In the genomic region with DNA sequence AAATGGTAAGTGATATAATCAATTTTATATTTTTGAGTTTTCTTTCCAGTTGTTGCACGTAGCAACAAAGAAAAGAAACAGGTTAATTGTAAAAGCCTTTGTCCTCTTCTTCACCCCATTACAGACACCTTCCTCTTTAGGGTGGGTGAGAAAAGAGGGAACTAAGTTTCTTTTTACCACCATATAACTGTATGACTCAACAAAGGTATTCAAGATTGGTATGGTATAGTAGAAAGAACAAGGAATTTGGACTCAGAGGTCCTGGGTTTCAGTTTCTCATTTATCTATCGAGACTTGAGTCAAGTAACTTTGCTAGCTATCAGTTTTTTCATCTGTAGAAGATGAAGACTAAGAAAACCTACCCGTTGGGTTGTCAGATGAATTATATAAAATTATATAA, we compare ENCODE assay signal across 15 cellular contexts. TPM values are rescaled to one million over a fixed set of nuclear protein-coding genes. Genes with fewer than 3 reads are reported as not detected.
DNase-seq lines count a peak whose midpoint lies in the region; ATAC-seq and TF ChIP-seq lines count a peak whose summit lies in the region.
"Had no signal": no experiment of that assay in that cellular context is flagged by ENCODE, and none has a peak within 500 bp of the region (broad histone marks: within the 10 kb centered on the region; RNA-seq: fewer than 3 reads in every experiment).

No MANE protein-coding gene starts in this region.

- intact Hi-C loops in activated CD4-positive, alpha-beta T cell treated with anti-CD3 and anti-CD28 coated beads for 36 hours (cut with DNase I, micrococcal nuclease) = no loop called here
- intact Hi-C loops in activated CD4-positive, alpha-beta T cell treated with anti-CD3 and anti-CD28 coated beads, Interleukin-2, amount 10 ng/mL, durations not matched to agents 24 days and 14 days (cut with micrococcal nuclease) = no loop called here

- no peaks in the 10 kb centered on the region for H3K9me3 Mint-ChIP-seq in activated CD4-positive, alpha-beta T cell treated with anti-CD3 and anti-CD28 coated beads for 36 hours (ENCODE audit: low read depth)
- H3K9me3 Mint-ChIP-seq in activated CD4-positive, alpha-beta T cell treated with anti-CD3 and anti-CD28 coated beads, Interleukin-2, amount 10 ng/mL, durations not matched to agents 24 days and 14 days = no peaks in the 10 kb centered on the region
- H3K9me3 Mint-ChIP-seq in memory B cell (no peaks in the 10 kb centered on the region), type B pancreatic cell (no peaks in the 10 kb centered on the region)
- H3K9me3 Mint-ChIP-seq: activated CD4-positive, alpha-beta memory T cell treated with anti-CD3 and anti-CD28 coated beads, Interleukin-2, amount 10 ng/mL, durations not matched to agents 7 days and 5 days had no signal

- POLR2A ChIA-PET in activated CD4-positive, alpha-beta T cell treated with anti-CD3 and anti-CD28 coated beads for 36 hours (lab: Charles Lee) = no interaction called here

- H3K27ac Mint-ChIP-seq in activated CD4-positive, alpha-beta T cell treated with anti-CD3 and anti-CD28 coated beads for 36 hours = no peak overlapping the region
- H3K27ac Mint-ChIP-seq in activated CD4-positive, alpha-beta T cell treated with anti-CD3 and anti-CD28 coated beads, Interleukin-2, amount 10 ng/mL, durations not matched to agents 24 days and 14 days = no peak overlapping the region
- no peak overlapping the region for H3K27ac Mint-ChIP-seq in memory B cell
- H3K27ac Mint-ChIP-seq in type B pancreatic cell = no peak overlapping the region
- H3K27ac Mint-ChIP-seq: activated CD4-positive, alpha-beta memory T cell treated with anti-CD3 and anti-CD28 coated beads, Interleukin-2, amount 10 ng/mL, durations not matched to agents 7 days and 5 days had no signal

- TF ChIP-seq CTCF in type B pancreatic cell (conservative IDR thresholded peaks at IDR 0.05) = no peak

- H3K4me3 Mint-ChIP-seq in activated CD4-positive, alpha-beta T cell treated with anti-CD3 and anti-CD28 coated beads for 36 hours = no peak overlapping the region
- no peak overlapping the region for H3K4me3 Mint-ChIP-seq in activated CD4-positive, alpha-beta T cell treated with anti-CD3 and anti-CD28 coated beads, Interleukin-2, amount 10 ng/mL, durations not matched to agents 24 days and 14 days
- H3K4me3 Mint-ChIP-seq in memory B cell (no peak overlapping the region), type B pancreatic cell (no peak overlapping the region)
- H3K4me3 Mint-ChIP-seq: activated CD4-positive, alpha-beta memory T cell treated with anti-CD3 and anti-CD28 coated beads, Interleukin-2, amount 10 ng/mL, durations not matched to agents 7 days and 5 days had no signal

- no peak for DNase-seq in activated CD4-positive, alpha-beta T cell treated with anti-CD3 and anti-CD28 coated beads for 36 hours
- DNase-seq in activated CD4-positive, alpha-beta T cell treated with anti-CD3 and anti-CD28 coated beads, Interleukin-2, amount 10 ng/mL, durations not matched to agents 24 days and 14 days = no peak
- DNase-seq in memory B cell (ENCODE audit: low spot score in 2 of 2) (no peak), NCI-H446 treated with DMSO at 0.1 percent for 48 hours (lab: John Stamatoyannopoulos, UW) (no peak), RPMI8226 (no peak), type B pancreatic cell (ENCODE audit: extremely low spot score, unreplicated experiment) (no peak)
- DNase-seq: activated CD4-positive, alpha-beta memory T cell treated with anti-CD3 and anti-CD28 coated beads, Interleukin-2, amount 10 ng/mL, durations not matched to agents 7 days and 5 days; amniotic stem cell; DMS79 treated with DMSO at 0.1 percent for 48 hours; NCI-H2171 treated with DMSO at 0.1 percent for 48 hours; right lobe of liver had no signal

- H3K27me3 Mint-ChIP-seq in activated CD4-positive, alpha-beta T cell treated with anti-CD3 and anti-CD28 coated beads for 36 hours = peaks cover 16% of the 10 kb centered on the region
- peaks cover 14% of the 10 kb centered on the region for H3K27me3 Mint-ChIP-seq in activated CD4-positive, alpha-beta T cell treated with anti-CD3 and anti-CD28 coated beads, Interleukin-2, amount 10 ng/mL, durations not matched to agents 24 days and 14 days
- H3K27me3 Mint-ChIP-seq in memory B cell (peaks cover 8% of the 10 kb centered on the region), type B pancreatic cell (peaks cover 22% of the 10 kb centered on the region)

- CTCF ChIA-PET in activated CD4-positive, alpha-beta T cell treated with anti-CD3 and anti-CD28 coated beads for 36 hours (lab: Charles Lee) = no interaction called here

- peak; percentile 42 for ATAC-seq in activated CD4-positive, alpha-beta T cell treated with anti-CD3 and anti-CD28 coated beads for 36 hours
- ATAC-seq in GM21786 (IDR thresholded peaks at IDR 0.05; ENCODE audit: unreplicated experiment) (peak; percentile 67), HG03439 (IDR thresholded peaks at IDR 0.05; ENCODE audit: unreplicated experiment) (peak; percentile 50), memory B cell (ENCODE audit: low read depth) (peak; percentile 65)
- ATAC-seq: right lobe of liver had no signal

- H3K36me3 Mint-ChIP-seq in activated CD4-positive, alpha-beta T cell treated with anti-CD3 and anti-CD28 coated beads for 36 hours (ENCODE audit: low read depth) = no peaks in the 10 kb centered on the region
- no peaks in the 10 kb centered on the region for H3K36me3 Mint-ChIP-seq in activated CD4-positive, alpha-beta T cell treated with anti-CD3 and anti-CD28 coated beads, Interleukin-2, amount 10 ng/mL, durations not matched to agents 24 days and 14 days (ENCODE audit: low read depth)
- H3K36me3 Mint-ChIP-seq in memory B cell (no peaks in the 10 kb centered on the region), type B pancreatic cell (no peaks in the 10 kb centered on the region)

- H3K4me1 Mint-ChIP-seq in activated CD4-positive, alpha-beta T cell treated with anti-CD3 and anti-CD28 coated beads for 36 hours = peaks cover under 1% of the 10 kb centered on the region
- peaks cover 6% of the 10 kb centered on the region for H3K4me1 Mint-ChIP-seq in activated CD4-positive, alpha-beta T cell treated with anti-CD3 and anti-CD28 coated beads, Interleukin-2, amount 10 ng/mL, durations not matched to agents 24 days and 14 days
- H3K4me1 Mint-ChIP-seq in memory B cell (peaks cover 2% of the 10 kb centered on the region), type B pancreatic cell (ENCODE audit: unreplicated experiment) (no peaks in the 10 kb centered on the region)

RNA-seq across cellular contexts. Expression of a gene that starts 5.6 kb away (rescaled TPM):
- 10 to 100 TPM; 15.9 to 17.6 TPM for total RNA-seq in activated CD4-positive, alpha-beta T cell treated with anti-CD3 and anti-CD28 coated beads for 36 hours
- total RNA-seq in activated CD4-positive, alpha-beta T cell treated with anti-CD3 and anti-CD28 coated beads, Interleukin-2, amount 10 ng/mL, durations not matched to agents 24 days and 14 days = 28.9 and 30.0 TPM in 2 replicates
- total RNA-seq in type B pancreatic cell (ENCODE audit: low replicate concordance) = 30.6 and 40.6 TPM in 2 replicates

RNA-seq across cellular contexts. Expression of a gene that starts 42.6 kb away (rescaled TPM):
- not detected for total RNA-seq in activated CD4-positive, alpha-beta T cell treated with anti-CD3 and anti-CD28 coated beads for 36 hours
- not detected in 2 replicates for total RNA-seq in activated CD4-positive, alpha-beta T cell treated with anti-CD3 and anti-CD28 coated beads, Interleukin-2, amount 10 ng/mL, durations not matched to agents 24 days and 14 days
- total RNA-seq in type B pancreatic cell (ENCODE audit: low replicate concordance) = 2.3 and 14.9 TPM in 2 replicates
- total RNA-seq: A172; activated CD4-positive, alpha-beta memory T cell treated with anti-CD3 and anti-CD28 coated beads, Interleukin-2, amount 10 ng/mL, durations not matched to agents 7 days and 5 days; right lobe of liver; SK-MEL-5 had no signal
